8 cellular contexts compared by ENCODE assay signal in the genomic region with DNA sequence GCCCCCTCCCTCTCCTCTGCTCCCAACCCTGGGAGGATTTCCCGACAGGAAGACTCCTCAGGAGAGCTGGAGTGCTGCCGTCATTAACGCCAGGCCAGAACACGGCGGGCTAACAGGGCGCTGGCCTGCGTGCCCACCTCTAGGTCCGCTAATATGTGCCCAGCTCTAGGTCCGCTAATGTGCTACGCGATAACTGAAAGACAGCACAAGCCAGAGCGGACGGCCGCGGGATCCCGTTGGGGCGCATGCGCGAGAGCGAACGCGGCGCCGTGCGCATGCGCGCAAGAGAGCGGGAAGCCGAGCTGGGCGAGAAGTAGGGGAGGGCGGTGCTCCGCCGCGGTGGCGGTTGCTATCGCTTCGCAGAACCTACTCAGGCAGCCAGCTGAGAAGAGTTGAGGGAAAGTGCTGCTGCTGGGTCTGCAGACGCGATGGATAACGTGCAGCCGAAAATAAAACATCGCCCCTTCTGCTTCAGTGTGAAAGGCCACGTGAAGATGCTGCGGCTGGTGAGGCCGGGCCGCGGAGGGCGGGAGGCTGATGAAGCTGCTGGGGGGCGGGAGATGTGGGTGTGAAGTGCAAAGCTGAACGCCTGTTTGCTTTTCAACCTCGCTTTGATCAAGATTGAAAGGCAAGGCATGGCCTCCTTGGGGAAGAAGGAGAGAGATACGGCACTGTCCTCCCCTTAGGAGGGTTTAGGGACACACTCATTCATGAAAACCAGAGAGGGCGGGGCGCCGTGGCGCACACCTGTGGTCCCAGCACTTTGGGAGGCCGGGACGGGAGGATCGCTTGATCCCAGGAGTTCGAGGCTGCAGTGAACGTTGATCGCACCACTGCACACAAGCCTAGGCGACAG. TPM values are rescaled to one million over a fixed set of nuclear protein-coding genes. Genes with fewer than 3 reads are reported as not detected.
A peak's percentile ranks its signal among the peaks of the same experiment; 100 is the strongest.
DNase-seq lines count a peak whose midpoint lies in the region; ATAC-seq, FAIRE-seq and TF ChIP-seq lines count a peak whose summit lies in the region.

A gene with protein sequence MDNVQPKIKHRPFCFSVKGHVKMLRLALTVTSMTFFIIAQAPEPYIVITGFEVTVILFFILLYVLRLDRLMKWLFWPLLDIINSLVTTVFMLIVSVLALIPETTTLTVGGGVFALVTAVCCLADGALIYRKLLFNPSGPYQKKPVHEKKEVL (plus strand): TSS at position 289 of the 856 bp plus-strand sequence. CDS start 140 bp downstream, at position 429.

- TF ChIP-seq CTCF in KMS-11 (conservative IDR thresholded peaks at IDR 0.05; ENCODE audit: low read depth, low read length) (no peak), esophagus muscularis mucosa (IDR thresholded peaks at IDR 0.05) (no peak)

- H3K4me1 ChIP-seq in KMS-11 (ENCODE audit: low read depth, poor library complexity, severe bottlenecking), result peaks cover 74% of the 10 kb centered on the region
- peaks cover 41 to 63% (median 54%) of the 10 kb centered on the region in 4 donors for H3K4me1 ChIP-seq in esophagus muscularis mucosa

- H3K9ac ChIP-seq in KMS-11, result peak within 1 kb of the TSS; percentile 76

- H3K79me2 ChIP-seq in KMS-11 (ENCODE audit: insufficient read depth, low read depth), result peaks cover 44% of the 10 kb centered on the region

- DNase-seq in DMS153 treated with DMSO at 0.1 percent for 48 hours (lab: John Stamatoyannopoulos, UW; ENCODE audit: unreplicated experiment) (peak; percentile 82), RCC 7860 (ENCODE audit: low spot score) (peak; percentile 80), esophagus muscularis mucosa (ENCODE audit: extremely low spot score) (peak; percentile 98), myocyte (ENCODE audit: low read depth) (peak; percentile 91)
- DNase-seq in activated T-cell treated with anti-CD3 and anti-CD28 coated beads, Interleukin-2, amount 50 U/mL, for 48 hours, result peak; percentile 94 to 95
- peak; percentile 72 for DNase-seq in stimulated activated CD8-positive, alpha-beta memory T cell treated with anti-CD3 and anti-CD28 coated beads, Interleukin-7, amount 100 ng/mL, for 24 hours (ENCODE audit: low read depth)

- no peaks in the 10 kb centered on the region for H3K36me3 ChIP-seq in KMS-11 (ENCODE audit: insufficient read depth)
- peaks cover 0 to 6% (median 3%) of the 10 kb centered on the region in 4 donors for H3K36me3 ChIP-seq in esophagus muscularis mucosa

- H3K4me3 ChIP-seq in KMS-11 (IDR thresholded peaks at IDR 0.05; ENCODE audit: insufficient read depth, low read depth, low read length) (no peak within 1 kb of the TSS), esophagus muscularis mucosa (peak within 1 kb of the TSS; percentile 55 to 69 (median 62))

- intact Hi-C loops in esophagus muscularis mucosa (cut with DNase I), result no loop called here

- H3K4me2 ChIP-seq in KMS-11, result peak within 1 kb of the TSS; percentile 93

- peak; percentile 33 for TF ChIP-seq POLR2A in esophagus muscularis mucosa (IDR thresholded peaks at IDR 0.05; ENCODE audit: low read depth)

- no peak for TF ChIP-seq EP300 in esophagus muscularis mucosa (IDR thresholded peaks at IDR 0.05)

- peak; percentile 72 for ATAC-seq in GM21737 (IDR thresholded peaks at IDR 0.05; ENCODE audit: unreplicated experiment)

- FAIRE-seq in RCC 7860 (lab: Jason Lieb, UNC), result no peak

- no peaks in the 10 kb centered on the region for H3K9me3 ChIP-seq in esophagus muscularis mucosa

- H2AFZ ChIP-seq in KMS-11 (ENCODE audit: low read depth), result peak within 1 kb of the TSS; percentile 82

- no peaks in the 10 kb centered on the region for H4K20me1 ChIP-seq in KMS-11 (ENCODE audit: insufficient read depth)

- H3K27me3 ChIP-seq in KMS-11 (ENCODE audit: insufficient read depth, low read depth) (no peaks in the 10 kb centered on the region), esophagus muscularis mucosa (no peaks in the 10 kb centered on the region)

- WGBS in esophagus muscularis mucosa, result 10% methylated on average over 34 of the region's 63 CpGs

- H3K27ac ChIP-seq in KMS-11, result peak within 1 kb of the TSS; percentile 73
- H3K27ac ChIP-seq in esophagus muscularis mucosa (replicated peaks in 1 of 4), result peak within 1 kb of the TSS; percentile 89 to 92 (median 91)

RNA-seq across cellular contexts. Expression of the gene that starts here (rescaled TPM):
- total RNA-seq in esophagus muscularis mucosa, result 10 to 100 TPM; 18.1 to 28.2 (median 24.2) TPM
- total RNA-seq in myocyte, result 25.4 and 29.8 TPM in 2 replicates
- polyA plus RNA-seq in myocyte (2012), result 81.7 TPM
